8 cellular contexts compared by ENCODE assay signal in genomic region chr20:33791959-33792597, GRCh38. TPM values are rescaled to one million over a fixed set of nuclear protein-coding genes. Genes with fewer than 3 reads are reported as not detected.
DNase-seq lines count a peak whose midpoint lies in the region; ATAC-seq and TF ChIP-seq lines count a peak whose summit lies in the region.

No MANE protein-coding gene starts in this region.

- no peaks in the 10 kb centered on the region for H3K9me3 Mint-ChIP-seq in CD4-positive, alpha-beta T cell
- no peaks in the 10 kb centered on the region for H3K9me3 Mint-ChIP-seq in naive B cell

- peak; percentile 65 for ATAC-seq in CD4-positive, alpha-beta T cell (ENCODE audit: poor library complexity)
- peak in 1 of 2 donors; percentile 62 for ATAC-seq in naive B cell (ENCODE audit: low read depth in 2 of 2)

- H3K4me1 ChIP-seq in effector memory CD4-positive, alpha-beta T cell (ENCODE audit: control insufficient read depth, insufficient read depth, low read length, poor library complexity, severe bottlenecking): no peaks in the 10 kb centered on the region
- peaks cover 0 to 3% (median 1%) of the 10 kb centered on the region in 4 donors for H3K4me1 ChIP-seq in tibial nerve

- H3K9me3 ChIP-seq in CD4-positive, alpha-beta T cell (ENCODE audit: control insufficient read depth, low read length): no peaks in the 10 kb centered on the region
- no peaks in the 10 kb centered on the region for H3K9me3 ChIP-seq in effector memory CD4-positive, alpha-beta T cell (ENCODE audit: control insufficient read depth, low read length)
- no peaks in the 10 kb centered on the region for H3K9me3 ChIP-seq in tibial nerve

- no peak overlapping the region for H3K4me3 ChIP-seq in effector memory CD4-positive, alpha-beta T cell (ENCODE audit: insufficient read depth, low read depth, low read length, poor library complexity, severe bottlenecking)
- H3K4me3 ChIP-seq in tibial nerve: no peak overlapping the region

- DNase-seq in CD4-positive, alpha-beta T cell: peak; percentile 27 to 63 (median 39)
- DNase-seq in KBM-7 (peak; percentile 59), naive B cell (peak; percentile 38), tibial nerve (ENCODE audit: low spot score in 2 of 2) (peak in 1 of 2 donors; percentile 20), NCI-H2081 (lab: John Stamatoyannopoulos, UW) (no peak), HPDE6-E6E7 (ENCODE audit: extremely low spot score) (no peak)
- DNase-seq in activated CD4-positive, alpha-beta T cell treated with anti-CD3 and anti-CD28 coated beads, Interleukin-2, amount 50 U/mL, for 4 hours: peak; percentile 32 to 41
- peak in 2 of 3 donors; percentile 12 to 24 for DNase-seq in effector memory CD4-positive, alpha-beta T cell

- H3K36me3 ChIP-seq in effector memory CD4-positive, alpha-beta T cell (ENCODE audit: control insufficient read depth, insufficient read depth, low read length): peaks cover 2% of the 10 kb centered on the region
- H3K36me3 ChIP-seq in tibial nerve: peaks cover 0 to 42% (median 0%) of the 10 kb centered on the region in 3 donors

- no peak overlapping the region for H3K27ac ChIP-seq in CD4-positive, alpha-beta T cell (ENCODE audit: low read depth, low read length)
- H3K27ac ChIP-seq in effector memory CD4-positive, alpha-beta T cell (ENCODE audit: insufficient read depth, low read length, poor library complexity, severe bottlenecking): no peak overlapping the region
- no peak overlapping the region for H3K27ac ChIP-seq in tibial nerve

- H3K4me3 Mint-ChIP-seq in CD4-positive, alpha-beta T cell: no peak overlapping the region
- no peak overlapping the region for H3K4me3 Mint-ChIP-seq in naive B cell

- no peak for TF ChIP-seq EP300 in tibial nerve (IDR thresholded peaks at IDR 0.05)

- no peak overlapping the region for H3K27ac Mint-ChIP-seq in CD4-positive, alpha-beta T cell
- H3K27ac Mint-ChIP-seq in naive B cell: peak overlapping the region in 1 of 6 donors; percentile 26

- in situ Hi-C loops in KBM-7 (cut with MboI; ENCODE audit: low pct_unique_long_range_greater_than_20kb, low sequenced_read_pairs): no loop called here

- WGBS in tibial nerve, 2 donors: 77 to 81% methylated on average over 9 to 10 of the region's 13 CpGs

- CTCF ChIA-PET in CD4-positive, alpha-beta T cell (lab: Charles Lee): interaction anchor here (1.4 to 1.8 kb wide), 2 partner anchors 9 to 337 kb away, joined by 3 to 5 read pairs; no protein-coding TSS in a partner anchor

- peaks cover 9% of the 10 kb centered on the region for H3K4me1 Mint-ChIP-seq in CD4-positive, alpha-beta T cell (ENCODE audit: low read depth)
- H3K4me1 Mint-ChIP-seq in naive B cell: peaks cover 15 to 20% (median 18%) of the 10 kb centered on the region in 3 donors

- no peaks in the 10 kb centered on the region for H3K27me3 Mint-ChIP-seq in CD4-positive, alpha-beta T cell
- no peaks in the 10 kb centered on the region for H3K27me3 Mint-ChIP-seq in naive B cell

- peaks cover 12% of the 10 kb centered on the region for H3K36me3 Mint-ChIP-seq in CD4-positive, alpha-beta T cell (ENCODE audit: low read depth)
- peaks cover 0 to 9% of the 10 kb centered on the region in 2 donors for H3K36me3 Mint-ChIP-seq in naive B cell

- peak; percentile 83 for TF ChIP-seq CTCF in CD4-positive, alpha-beta T cell (IDR thresholded peaks at IDR 0.05)
- peak; percentile 54 to 71 (median 67) for TF ChIP-seq CTCF in tibial nerve (IDR thresholded peaks at IDR 0.05)

- TF ChIP-seq POLR2A in tibial nerve (IDR thresholded peaks at IDR 0.05): no peak

- POLR2A ChIA-PET in CD4-positive, alpha-beta T cell (lab: Charles Lee): interaction anchor here (0.7 to 1.2 kb wide), 3 partner anchors 17 to 320 kb away, joined by 3 to 4 read pairs (median 3); partner anchors contain the start of gene EIF2S2

- no peaks in the 10 kb centered on the region for H3K27me3 ChIP-seq in CD4-positive, alpha-beta T cell (ENCODE audit: control insufficient read depth, insufficient read depth, low read length)
- no peaks in the 10 kb centered on the region for H3K27me3 ChIP-seq in effector memory CD4-positive, alpha-beta T cell (replicated peaks; ENCODE audit: control insufficient read depth, insufficient read depth, low read length, poor library complexity, severe bottlenecking)
- no peaks in the 10 kb centered on the region for H3K27me3 ChIP-seq in tibial nerve

- intact Hi-C loops in CD4-positive, alpha-beta T cell (cut with DNase I, micrococcal nuclease): loop anchor here (1.0 to 5.0 kb wide), 5 partner anchors 70 to 337 kb away; no protein-coding TSS in a partner anchor

RNA-seq across cellular contexts. Expression of gene CHMP4B, which starts 19.1 kb away (rescaled TPM):
- total RNA-seq in CD4-positive, alpha-beta T cell: 10 to 100 TPM; 44.2 to 49.3 TPM
- polyA plus RNA-seq in naive B cell (ENCODE audit: low read depth in 6 of 6): 1 to 10 TPM; 1.3 to 8.0 (median 7.2) TPM
- 10 to 100 TPM; 72.0 to 93.1 (median 78.9) TPM for total RNA-seq in tibial nerve

Comparison
In these comparisons a context has a peak if more than half of its experiments do, and no peak if none do; other contexts are left out.
1. DNase-seq: peak in CD4-positive, alpha-beta T cell (10 of 10), KBM-7 (single experiment), activated CD4-positive, alpha-beta T cell treated with anti-CD3 and anti-CD28 coated beads, Interleukin-2, amount 50 U/mL, for 4 hours (2 of 2), effector memory CD4-positive, alpha-beta T cell (2 of 3) and naive B cell (single experiment); none in NCI-H2081 (0 of 2) and HPDE6-E6E7 (single experiment).